ENCODE assay signal across 24 cellular contexts in genomic region chr5:98846526-98846925, GRCh38.
"Had no signal": no experiment of that assay in that cellular context is flagged by ENCODE, and none has a peak within 500 bp of the region (broad histone marks: within the 10 kb centered on the region; RNA-seq: fewer than 3 reads in every experiment).

No MANE protein-coding gene starts in this region.

- H3K4me1 Mint-ChIP-seq: activated CD4-positive, alpha-beta T cell treated with anti-CD3 and anti-CD28 coated beads, Interleukin-2, amount 10 ng/mL, durations not matched to agents 24 days and 14 days; activated naive CD4-positive, alpha-beta T cell treated with anti-CD3 and anti-CD28 coated beads, Interleukin-2, amount 10 ng/mL, durations not matched to agents 7 days and 5 days; endodermal cell; naive thymus-derived CD4-positive, alpha-beta T cell; T-helper 17 cell had no signal

- DNase-seq: activated CD4-positive, alpha-beta memory T cell treated with anti-CD3 and anti-CD28 coated beads for 36 hours; activated CD4-positive, alpha-beta T cell treated with anti-CD3 and anti-CD28 coated beads, Interleukin-2, amount 10 ng/mL, durations not matched to agents 24 days and 14 days; activated CD4-positive, CD25-positive, alpha-beta regulatory T cell treated with anti-CD3 and anti-CD28 coated beads, Interleukin-2, amount 50 U/mL, for 72 hours; activated CD8-positive, alpha-beta memory T cell treated with anti-CD3 and anti-CD28 coated beads, Interleukin-2, amount 50 U/mL, for 48 hours; activated gamma-delta T cell; activated naive CD4-positive, alpha-beta T cell treated with anti-CD3 and anti-CD28 coated beads, Interleukin-2, amount 10 ng/mL, durations not matched to agents 7 days and 5 days; activated T-cell treated with anti-CD3 and anti-CD28 coated beads, Interleukin-2, amount 50 U/mL, for 24 hours; amniotic stem cell; central memory CD4-positive, alpha-beta T cell; endodermal cell; esophagus squamous epithelium; islet precursor cell; left cardiac atrium; left ventricle myocardium superior; naive thymus-derived CD4-positive, alpha-beta T cell; nucleus accumbens; stimulated activated CD4-positive, alpha-beta T cell treated with anti-CD3 and anti-CD28 coated beads, Interleukin-2, amount 100 ng/mL, for 48 hours; stimulated activated naive CD8-positive, alpha-beta T cell treated with anti-CD3 and anti-CD28 coated beads, Interleukin-15, Interleukin-2, amounts not matched to agents 100 U/mL and 50 U/mL, for 24 hours; T-helper 17 cell; T1000; testis; transverse colon had no signal

- H3K27me3 Mint-ChIP-seq: activated CD4-positive, alpha-beta memory T cell treated with anti-CD3 and anti-CD28 coated beads for 36 hours; activated CD4-positive, alpha-beta T cell treated with anti-CD3 and anti-CD28 coated beads, Interleukin-2, amount 10 ng/mL, durations not matched to agents 24 days and 14 days; activated naive CD4-positive, alpha-beta T cell treated with anti-CD3 and anti-CD28 coated beads, Interleukin-2, amount 10 ng/mL, durations not matched to agents 7 days and 5 days; activated T-cell treated with anti-CD3 and anti-CD28 coated beads, Interleukin-2, amount 50 U/mL, for 24 hours; naive thymus-derived CD4-positive, alpha-beta T cell; T-helper 17 cell had no signal

- H3K27ac ChIP-seq: esophagus squamous epithelium, testis, transverse colon had no signal

- H3K4me3 ChIP-seq: esophagus squamous epithelium, testis, transverse colon had no signal

- H3K4me1 ChIP-seq: esophagus squamous epithelium, testis, transverse colon had no signal

- H3K27me3 ChIP-seq: esophagus squamous epithelium, testis, transverse colon had no signal

- H3K27ac Mint-ChIP-seq: activated CD4-positive, alpha-beta memory T cell treated with anti-CD3 and anti-CD28 coated beads for 36 hours; activated CD4-positive, alpha-beta T cell treated with anti-CD3 and anti-CD28 coated beads, Interleukin-2, amount 10 ng/mL, durations not matched to agents 24 days and 14 days; activated naive CD4-positive, alpha-beta T cell treated with anti-CD3 and anti-CD28 coated beads, Interleukin-2, amount 10 ng/mL, durations not matched to agents 7 days and 5 days; activated T-cell treated with anti-CD3 and anti-CD28 coated beads, Interleukin-2, amount 50 U/mL, for 24 hours; endodermal cell; mesothelial cell of epicardium; naive thymus-derived CD4-positive, alpha-beta T cell; T-helper 17 cell had no signal

- H3K36me3 Mint-ChIP-seq: naive thymus-derived CD4-positive, alpha-beta T cell had no signal

- H3K9me3 ChIP-seq: testis had no signal

- ATAC-seq: left cardiac atrium; left ventricle myocardium superior; naive thymus-derived CD4-positive, alpha-beta T cell; right cardiac atrium; stimulated activated naive CD8-positive, alpha-beta T cell treated with anti-CD3 and anti-CD28 coated beads, Interleukin-15, Interleukin-2, amounts not matched to agents 100 U/mL and 50 U/mL, for 24 hours; T-helper 17 cell had no signal

- H3K36me3 ChIP-seq: esophagus squamous epithelium, transverse colon had no signal

- H3K4me3 Mint-ChIP-seq: activated CD4-positive, alpha-beta memory T cell treated with anti-CD3 and anti-CD28 coated beads for 36 hours; activated CD4-positive, alpha-beta T cell treated with anti-CD3 and anti-CD28 coated beads, Interleukin-2, amount 10 ng/mL, durations not matched to agents 24 days and 14 days; activated naive CD4-positive, alpha-beta T cell treated with anti-CD3 and anti-CD28 coated beads, Interleukin-2, amount 10 ng/mL, durations not matched to agents 7 days and 5 days; activated T-cell treated with anti-CD3 and anti-CD28 coated beads, Interleukin-2, amount 50 U/mL, for 24 hours; endodermal cell; mesothelial cell of epicardium; naive thymus-derived CD4-positive, alpha-beta T cell; T-helper 17 cell had no signal
